In the genomic region with DNA sequence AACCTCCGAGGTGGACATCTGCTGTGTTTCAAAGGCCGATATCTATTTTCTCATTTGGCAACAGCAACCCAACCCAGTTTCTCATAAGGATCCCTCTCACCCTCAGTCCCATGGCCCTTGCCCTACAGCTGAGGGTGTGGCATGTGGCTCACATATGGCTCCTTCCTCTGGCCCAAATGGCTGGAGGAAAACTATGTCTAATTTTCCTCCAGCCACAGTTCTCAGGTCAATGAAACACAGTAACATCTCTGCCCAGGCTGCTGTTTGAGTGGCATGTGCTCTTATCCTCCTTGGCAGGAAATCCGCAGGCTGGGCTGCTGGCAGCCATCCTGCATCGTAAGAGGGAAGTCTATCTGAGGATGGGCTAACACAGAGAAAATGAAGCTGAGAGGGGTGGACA, we compare ENCODE assay signal across 16 cellular contexts. TPM values are rescaled to one million over a fixed set of nuclear protein-coding genes. Genes with fewer than 3 reads are reported as not detected.
DNase-seq lines count a peak whose midpoint lies in the region; ATAC-seq and TF ChIP-seq lines count a peak whose summit lies in the region.
"Had no signal": no experiment of that assay in that cellular context is flagged by ENCODE, and none has a peak within 500 bp of the region (broad histone marks: within the 10 kb centered on the region; RNA-seq: fewer than 3 reads in every experiment).

No MANE protein-coding gene starts in this region.

- H3K36me3 ChIP-seq in parathyroid adenoma (ENCODE audit: control insufficient read depth, insufficient read depth, low read length) (no peaks in the 10 kb centered on the region), upper lobe of left lung (peaks cover 0 to 8% (median 2%) of the 10 kb centered on the region in 4 donors), WERI-Rb-1 (peaks cover 62% of the 10 kb centered on the region)

- peak overlapping the region; percentile 9 to 44 for H3K27ac Mint-ChIP-seq in activated naive CD4-positive, alpha-beta T cell treated with anti-CD3 and anti-CD28 coated beads, Interleukin-2, amount 50 U/mL, for 72 hours

- no peak for ATAC-seq in activated naive CD4-positive, alpha-beta T cell treated with anti-CD3 and anti-CD28 coated beads, Interleukin-2, amount 50 U/mL, for 72 hours
- ATAC-seq in upper lobe of left lung (ENCODE audit: low FRiP score in 2 of 2): no peak
- no peak for ATAC-seq in HG03025 (IDR thresholded peaks at IDR 0.05; ENCODE audit: low FRiP score, unreplicated experiment)
- no peak for ATAC-seq in GM21515 (IDR thresholded peaks at IDR 0.05; ENCODE audit: unreplicated experiment)

- no peaks in the 10 kb centered on the region for H3K9me3 Mint-ChIP-seq in activated naive CD4-positive, alpha-beta T cell treated with anti-CD3 and anti-CD28 coated beads, Interleukin-2, amount 50 U/mL, for 72 hours
- H3K9me3 Mint-ChIP-seq: H9 had no signal

- DNase-seq in activated naive CD4-positive, alpha-beta T cell treated with anti-CD3 and anti-CD28 coated beads, Interleukin-2, amount 50 U/mL, for 72 hours (ENCODE audit: low spot score in 2 of 2): no peak
- no peak for DNase-seq in activated naive CD4-positive, alpha-beta T cell treated with Interleukin-2 at 50 U/mL for 16 hours
- DNase-seq in fibroblast of villous mesenchyme (ENCODE audit: low read depth) (peak; percentile 52), upper lobe of left lung (no peak), WERI-Rb-1 (no peak)
- DNase-seq: activated CD4-positive, alpha-beta T cell treated with anti-CD3 and anti-CD28 coated beads for 4 hours; activated gamma-delta T cell; cerebellar nuclear complex; DMS79 treated with DMSO at 0.1 percent for 48 hours; H9; NCI-H146; stimulated activated CD4-positive, alpha-beta T cell treated with anti-CD3 and anti-CD28 coated beads, Interleukin-4, amount 100 ng/mL, for 1 hour had no signal

- H3K9ac ChIP-seq in parathyroid adenoma: no peak overlapping the region

- no peaks in the 10 kb centered on the region for H3K79me2 ChIP-seq in parathyroid adenoma

- no peaks in the 10 kb centered on the region for H3K4me1 ChIP-seq in parathyroid adenoma
- peaks cover 52 to 62% (median 58%) of the 10 kb centered on the region in 4 donors for H3K4me1 ChIP-seq in upper lobe of left lung

- H2AFZ ChIP-seq in parathyroid adenoma: no peak overlapping the region

- no peak overlapping the region for H3K4me3 ChIP-seq in fibroblast of villous mesenchyme (ENCODE audit: low read depth, low read length)
- H3K4me3 ChIP-seq in parathyroid adenoma (ENCODE audit: low read depth, low read length): no peak overlapping the region
- no peak overlapping the region for H3K4me3 ChIP-seq in upper lobe of left lung
- H3K4me3 ChIP-seq in WERI-Rb-1 (ENCODE audit: low read depth, low read length): no peak overlapping the region

- peak overlapping the region; percentile 57 for H3K27ac ChIP-seq in parathyroid adenoma
- H3K27ac ChIP-seq in upper lobe of left lung: peak overlapping the region; percentile 74 to 97 (median 82)
- H3K27ac ChIP-seq in WERI-Rb-1: no peak overlapping the region

- H3K4me2 ChIP-seq in parathyroid adenoma (ENCODE audit: low read length): peak overlapping the region; percentile 2

- 54 to 56% methylated on average over 4 of the region's 4 CpGs for WGBS in upper lobe of left lung, 2 donors

- H3K9me3 ChIP-seq in parathyroid adenoma (ENCODE audit: control insufficient read depth, low read length): no peaks in the 10 kb centered on the region
- no peaks in the 10 kb centered on the region for H3K9me3 ChIP-seq in upper lobe of left lung
- H3K9me3 ChIP-seq in WERI-Rb-1 (ENCODE audit: severe bottlenecking): no peaks in the 10 kb centered on the region

- no peak for TF ChIP-seq POLR2A in upper lobe of left lung (IDR thresholded peaks at IDR 0.05)

- peaks cover 0 to 4% of the 10 kb centered on the region in 2 donors for H3K36me3 Mint-ChIP-seq in activated naive CD4-positive, alpha-beta T cell treated with anti-CD3 and anti-CD28 coated beads, Interleukin-2, amount 50 U/mL, for 72 hours

- TF ChIP-seq EP300 in upper lobe of left lung (IDR thresholded peaks at IDR 0.05): no peak

- H3K27me3 ChIP-seq in parathyroid adenoma (ENCODE audit: control insufficient read depth, insufficient read depth, low read length): no peaks in the 10 kb centered on the region
- no peaks in the 10 kb centered on the region for H3K27me3 ChIP-seq in upper lobe of left lung
- H3K27me3 ChIP-seq in WERI-Rb-1 (ENCODE audit: insufficient read depth, low read depth, severe bottlenecking): no peaks in the 10 kb centered on the region

- TF ChIP-seq CTCF in fibroblast of villous mesenchyme (IDR thresholded peaks at IDR 0.05; ENCODE audit: insufficient read depth, low read depth, low read length) (no peak), parathyroid adenoma (IDR thresholded peaks at IDR 0.05) (no peak), upper lobe of left lung (IDR thresholded peaks at IDR 0.05) (no peak), WERI-Rb-1 (IDR thresholded peaks at IDR 0.05; ENCODE audit: low read depth, low read length) (no peak)

RNA-seq across cellular contexts. Expression of a gene that starts 24.1 kb away (rescaled TPM):
- total RNA-seq in activated naive CD4-positive, alpha-beta T cell treated with anti-CD3 and anti-CD28 coated beads, Interleukin-2, amount 50 U/mL, for 72 hours: under 1 TPM in 1 of 2 donors, not detected in 1; 0.41 TPM
- total RNA-seq in fibroblast of villous mesenchyme (51.0 and 108 TPM in 2 replicates), upper lobe of left lung (100 to 1,000 TPM in 4 of 6 donors, 10 to 100 TPM in 2; 69.8 to 235 (median 114) TPM)

RNA-seq across cellular contexts. Expression of a gene that starts 43.3 kb away (rescaled TPM):
- under 1 TPM in 1 of 2 donors, not detected in 1; 0.36 TPM for total RNA-seq in activated naive CD4-positive, alpha-beta T cell treated with anti-CD3 and anti-CD28 coated beads, Interleukin-2, amount 50 U/mL, for 72 hours
- total RNA-seq in fibroblast of villous mesenchyme: 0.43 TPM in 1 of 2 replicates, not detected in the other
- total RNA-seq in upper lobe of left lung: 10 to 100 TPM in 5 of 6 donors, 1 to 10 TPM in 1; 4.6 to 48.2 (median 24.6) TPM
- total RNA-seq: frontal cortex had no signal

RNA-seq across cellular contexts. Expression of a gene that starts 43.8 kb away (rescaled TPM):
- total RNA-seq in activated naive CD4-positive, alpha-beta T cell treated with anti-CD3 and anti-CD28 coated beads, Interleukin-2, amount 50 U/mL, for 72 hours: 10 to 100 TPM; 18.5 to 19.8 TPM
- 9.3 and 12.5 TPM in 2 replicates for total RNA-seq in fibroblast of villous mesenchyme
- total RNA-seq in upper lobe of left lung: 10 to 100 TPM in 5 of 6 donors, 1 to 10 TPM in 1; 9.1 to 28.3 (median 17.3) TPM

RNA-seq across cellular contexts. Expression of a gene that starts 43.9 kb away (rescaled TPM):
- 100 to 1,000 TPM; 118 to 174 TPM for total RNA-seq in activated naive CD4-positive, alpha-beta T cell treated with anti-CD3 and anti-CD28 coated beads, Interleukin-2, amount 50 U/mL, for 72 hours
- 13.4 and 13.5 TPM in 2 replicates for total RNA-seq in fibroblast of villous mesenchyme
- 10 to 100 TPM; 14.1 to 82.3 (median 24.8) TPM for total RNA-seq in upper lobe of left lung

Comparison
In these comparisons a context has a peak if more than half of its experiments do, and no peak if none do; other contexts are left out.
1. RNA of a gene that starts 24.1 kb away (total RNA-seq): 69.8 to 235 TPM in upper lobe of left lung and 51.0 to 108 TPM in fibroblast of villous mesenchyme; 0.41 TPM in activated naive CD4-positive, alpha-beta T cell treated with anti-CD3 and anti-CD28 coated beads, Interleukin-2, amount 50 U/mL, for 72 hours; every median in the first group is over 10 times any median in the second.